Comparison of ENCODE assay signal across 11 cellular contexts in the genomic region with DNA sequence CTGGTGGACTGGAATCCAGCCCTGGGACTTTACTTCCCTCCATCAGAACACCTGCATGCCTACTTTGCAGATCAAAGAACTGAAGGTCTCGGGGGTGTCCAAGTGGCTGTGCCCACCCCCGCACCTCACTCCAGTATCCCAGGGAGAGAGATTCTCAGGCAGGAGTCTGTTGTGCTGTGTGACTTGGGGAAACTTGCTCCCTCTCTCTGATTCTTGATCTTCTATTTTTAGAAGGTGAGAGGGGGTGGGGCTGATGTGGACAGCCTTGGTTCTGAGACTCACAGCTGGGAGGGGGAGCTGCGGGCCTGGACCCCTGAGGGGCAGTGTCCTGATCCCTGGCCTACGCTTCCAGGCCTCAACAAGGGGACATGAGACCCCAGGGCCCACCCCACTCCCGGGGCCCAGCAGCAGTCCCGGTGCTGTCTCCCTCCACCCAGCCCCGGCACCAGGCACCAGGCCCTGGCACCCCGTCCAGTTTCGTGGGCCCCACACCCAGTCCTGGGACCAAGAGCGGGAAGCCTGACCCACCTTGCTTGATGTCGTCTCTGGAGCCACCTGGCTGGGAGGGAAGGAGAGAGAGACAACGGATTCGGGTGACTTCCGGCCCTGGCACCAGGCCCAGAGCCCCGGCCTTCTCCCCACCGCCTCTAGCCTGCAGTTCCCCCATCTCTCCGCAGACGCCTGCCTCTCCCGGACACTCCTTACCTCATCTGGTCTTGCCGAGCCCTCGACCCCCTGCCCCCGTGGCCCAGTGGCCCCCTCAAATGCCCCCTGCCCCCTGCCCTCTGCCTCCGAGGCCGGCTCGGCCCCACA.
"Had no signal": no experiment of that assay in that cellular context is flagged by ENCODE, and none has a peak within 500 bp of the region (broad histone marks: within the 10 kb centered on the region; RNA-seq: fewer than 3 reads in every experiment).

No MANE protein-coding gene starts in this region.

- H3K9me3 ChIP-seq: esophagus squamous epithelium, sigmoid colon, upper lobe of right lung had no signal

- H3K4me1 Mint-ChIP-seq: activated B cell treated with CpG ODN at 0.5 μM for 24 hours; activated CD4-positive, alpha-beta T cell treated with anti-CD3 and anti-CD28 coated beads, Interleukin-2, amount 10 ng/mL, durations not matched to agents 24 days and 14 days; activated naive CD4-positive, alpha-beta T cell treated with anti-CD3 and anti-CD28 coated beads, Interleukin-2, amount 10 ng/mL, durations not matched to agents 7 days and 5 days; nephron had no signal

- H3K27ac ChIP-seq: esophagus squamous epithelium, sigmoid colon, upper lobe of right lung had no signal

- DNase-seq: activated B cell treated with CpG ODN at 0.5 μM for 24 hours; activated CD4-positive, alpha-beta T cell treated with anti-CD3 and anti-CD28 coated beads, Interleukin-2, amount 10 ng/mL, durations not matched to agents 24 days and 14 days; activated naive CD4-positive, alpha-beta T cell treated with anti-CD3 and anti-CD28 coated beads, Interleukin-2, amount 10 ng/mL, durations not matched to agents 7 days and 5 days; esophagus squamous epithelium; left colon; sigmoid colon; stimulated activated CD4-positive, alpha-beta T cell treated with anti-CD3 and anti-CD28 coated beads, Interleukin-12 subunit alpha, Interleukin-12 subunit beta, amount 100 ng/mL, for 4 hours; stimulated activated naive CD4-positive, alpha-beta T cell treated with Interleukin-2 at 50 U/mL for 16 hours; upper lobe of right lung had no signal

- H3K27ac Mint-ChIP-seq: activated B cell treated with CpG ODN at 0.5 μM for 24 hours; activated CD4-positive, alpha-beta T cell treated with anti-CD3 and anti-CD28 coated beads, Interleukin-2, amount 10 ng/mL, durations not matched to agents 24 days and 14 days; activated naive CD4-positive, alpha-beta T cell treated with anti-CD3 and anti-CD28 coated beads, Interleukin-2, amount 10 ng/mL, durations not matched to agents 7 days and 5 days; activated T-helper 2 cell treated with anti-CD3 and anti-CD28 coated beads, Interferon-gamma antibody, Interleukin-2, Interleukin-4, amounts not matched to agents 10 μg/mL and 5 μg/mL and 100 μg/mL, durations not matched to agents 14 hours and 24 hours and 36 hours; nephron had no signal

- H3K36me3 Mint-ChIP-seq: activated naive CD4-positive, alpha-beta T cell treated with anti-CD3 and anti-CD28 coated beads, Interleukin-2, amount 10 ng/mL, durations not matched to agents 7 days and 5 days had no signal

- H3K27me3 ChIP-seq: sigmoid colon had no signal

- H3K36me3 ChIP-seq: esophagus squamous epithelium, sigmoid colon, upper lobe of right lung had no signal

- H3K4me3 ChIP-seq: esophagus squamous epithelium, sigmoid colon, upper lobe of right lung had no signal

- H3K4me3 Mint-ChIP-seq: activated B cell treated with CpG ODN at 0.5 μM for 24 hours; activated CD4-positive, alpha-beta T cell treated with anti-CD3 and anti-CD28 coated beads, Interleukin-2, amount 10 ng/mL, durations not matched to agents 24 days and 14 days; activated naive CD4-positive, alpha-beta T cell treated with anti-CD3 and anti-CD28 coated beads, Interleukin-2, amount 10 ng/mL, durations not matched to agents 7 days and 5 days; nephron had no signal

- H3K4me1 ChIP-seq: esophagus squamous epithelium, sigmoid colon, upper lobe of right lung had no signal

- H3K9me3 Mint-ChIP-seq: activated B cell treated with CpG ODN at 0.5 μM for 24 hours; activated naive CD4-positive, alpha-beta T cell treated with anti-CD3 and anti-CD28 coated beads, Interleukin-2, amount 10 ng/mL, durations not matched to agents 7 days and 5 days; activated T-helper 2 cell treated with anti-CD3 and anti-CD28 coated beads, Interferon-gamma antibody, Interleukin-2, Interleukin-4, amounts not matched to agents 10 μg/mL and 5 μg/mL and 100 μg/mL, durations not matched to agents 14 hours and 24 hours and 36 hours; nephron had no signal

- ATAC-seq: left colon had no signal
